In the genomic region with DNA sequence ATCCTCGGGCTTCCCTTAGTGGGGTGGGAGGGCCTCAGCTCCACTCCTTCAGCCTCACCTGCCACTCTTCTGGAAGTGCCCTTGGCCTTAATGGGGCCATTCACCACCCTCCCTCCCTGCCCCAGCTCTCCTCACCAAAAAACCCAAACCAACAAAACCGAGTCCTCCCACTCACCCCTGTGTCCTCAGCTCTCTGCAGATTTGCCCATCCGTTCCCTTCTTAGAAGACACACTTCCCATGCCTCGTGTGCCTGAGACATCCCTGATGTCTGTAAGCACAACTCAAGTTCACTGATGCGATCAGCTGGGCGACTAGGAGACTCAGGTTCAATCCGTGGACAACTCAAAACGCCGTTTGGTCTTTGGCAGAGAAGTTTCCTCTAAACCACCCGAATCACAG, we compare ENCODE assay signal across 29 cellular contexts.
DNase-seq lines count a peak whose midpoint lies in the region; ATAC-seq, FAIRE-seq and TF ChIP-seq lines count a peak whose summit lies in the region.
"Had no signal": no experiment of that assay in that cellular context is flagged by ENCODE, and none has a peak within 500 bp of the region (broad histone marks: within the 10 kb centered on the region; RNA-seq: fewer than 3 reads in every experiment).

No MANE protein-coding gene starts in this region.

- TF ChIP-seq POLR2A in testis (IDR thresholded peaks at IDR 0.05): no peak

- H3K4me1 Mint-ChIP-seq in osteocyte (ENCODE audit: unreplicated experiment): no peaks in the 10 kb centered on the region
- H3K4me1 Mint-ChIP-seq: CD14-positive monocyte; CD8-positive, alpha-beta memory T cell had no signal

- H4K20me1 ChIP-seq in SK-N-SH (ENCODE audit: insufficient read depth): no peaks in the 10 kb centered on the region

- POLR2A ChIA-PET in SK-N-SH (lab: Yijun Ruan, JAX): no interaction called here

- H3K4me3 ChIP-seq in SK-N-SH (ENCODE audit: low read depth in 2 of 2, low read length in 1 of 2) (no peak overlapping the region), bronchial epithelial cell (ENCODE audit: low read depth, low read length) (no peak overlapping the region), testis (no peak overlapping the region)
- H3K4me3 ChIP-seq: GM12878, MG63 had no signal

- H3K4me3 Mint-ChIP-seq in osteocyte (ENCODE audit: unreplicated experiment): no peak overlapping the region
- H3K4me3 Mint-ChIP-seq: CD14-positive monocyte; CD8-positive, alpha-beta memory T cell had no signal

- CTCF ChIA-PET in SK-N-SH (lab: Yijun Ruan, JAX): no interaction called here

- DNase-seq in SK-N-SH (peak; percentile 1), bronchial epithelial cell (ENCODE audit: low read depth) (no peak), osteocyte (ENCODE audit: extremely low spot score, unreplicated experiment) (peak; percentile 59), testis (peak; percentile 5), SIG-M5 treated with dmso at 0.1 percent for 504 hours (lab: John Stamatoyannopoulos, UW; ENCODE audit: unreplicated experiment) (no peak)
- DNase-seq: BE2C; CD8-positive, alpha-beta memory T cell; DMS 273 treated with DMSO at 0.1 percent for 48 hours; DMS79; EL; GDM1; HCEC 1CT; IMR-90; KG1; MG63; NCI-H1105 treated with DMSO at 0.1 percent for 48 hours; NCI-H146; NCI-H1930; NCI-H2107; NCI-H524; NCI-H748 treated with DMSO at 0.1 percent for 48 hours; NK-92 treated with Interleukin-12 subunit alpha and Interleukin-12 subunit beta, amount 100 ng/mL, for 24 hours; PC-3 had no signal

- no peak for TF ChIP-seq RAD21 in SK-N-SH (IDR thresholded peaks at IDR 0.05; ENCODE audit: low read length)

- no peaks in the 10 kb centered on the region for H3K36me3 ChIP-seq in SK-N-SH (replicated peaks in 1 of 2; ENCODE audit: control insufficient read depth in 1 of 2, insufficient read depth in 2 of 2, low read length in 1 of 2)
- H3K36me3 ChIP-seq in bronchial epithelial cell (ENCODE audit: control insufficient read depth, insufficient read depth, low read length): no peaks in the 10 kb centered on the region
- no peaks in the 10 kb centered on the region for H3K36me3 ChIP-seq in testis (ENCODE audit: low read depth, missing control alignments)
- H3K36me3 ChIP-seq: BE2C, MG63 had no signal

- no peak overlapping the region for H2AFZ ChIP-seq in SK-N-SH (ENCODE audit: low read depth)

- H3K79me2 ChIP-seq in SK-N-SH (ENCODE audit: insufficient read depth): no peaks in the 10 kb centered on the region

- no peak overlapping the region for H3K4me2 ChIP-seq in SK-N-SH

- peak; percentile 79 for FAIRE-seq in bronchial epithelial cell (lab: Jason Lieb, UNC)
- FAIRE-seq: GM12878, H1 had no signal

- H3K9me3 ChIP-seq in SK-N-SH (no peaks in the 10 kb centered on the region), testis (no peaks in the 10 kb centered on the region)
- H3K9me3 ChIP-seq: BE2C, MG63 had no signal

- no peak overlapping the region for H3K9ac ChIP-seq in SK-N-SH

- TF ChIP-seq EP300 in SK-N-SH (IDR thresholded peaks at IDR 0.05; ENCODE audit: borderline replicate concordance in 1 of 2, low read depth in 1 of 2, low read length in 1 of 2): no peak

- H3K9me2 ChIP-seq in SK-N-SH: no peaks in the 10 kb centered on the region

- H3K27me3 ChIP-seq in SK-N-SH (ENCODE audit: insufficient read depth) (no peaks in the 10 kb centered on the region), bronchial epithelial cell (ENCODE audit: control insufficient read depth, insufficient read depth, low read length) (no peaks in the 10 kb centered on the region), testis (no peaks in the 10 kb centered on the region)
- H3K27me3 ChIP-seq: BE2C, MG63 had no signal

- H3K9me3 Mint-ChIP-seq in osteocyte (ENCODE audit: unreplicated experiment): peaks cover 50% of the 10 kb centered on the region

- H3K4me1 ChIP-seq in SK-N-SH (ENCODE audit: control insufficient read depth in 1 of 2, insufficient read depth in 2 of 2, low read depth in 1 of 2, low read length in 1 of 2): peaks cover 0 to 5% of the 10 kb centered on the region in 2 experiments; a peak in 1 of 4 replicates
- no peaks in the 10 kb centered on the region for H3K4me1 ChIP-seq in testis
- H3K4me1 ChIP-seq: BE2C had no signal

- WGBS in SK-N-SH (ENCODE audit: low lambda C conversion rate): 9% methylated on average over 10 of the region's 10 CpGs
- WGBS in testis, 2 donors: 78 to 86% methylated on average over 10 of the region's 10 CpGs

- ATAC-seq in SK-N-SH treated with all-trans-retinoic acid at 6 μM for 48 hours: no peak
- ATAC-seq in GM21717 (IDR thresholded peaks at IDR 0.05; ENCODE audit: unreplicated experiment): no peak
- ATAC-seq: GM12878, PC-3 had no signal

- H3K27ac Mint-ChIP-seq in osteocyte (ENCODE audit: unreplicated experiment): no peak overlapping the region
- H3K27ac Mint-ChIP-seq: CD14-positive monocyte had no signal

- no peak overlapping the region for H3K27ac ChIP-seq in SK-N-SH (ENCODE audit: low read depth in 2 of 2, low read length in 1 of 2)
- H3K27ac ChIP-seq in testis: no peak overlapping the region
- H3K27ac ChIP-seq: 22Rv1 had no signal

- no peak for TF ChIP-seq CTCF in SK-N-SH (IDR thresholded peaks at IDR 0.05)
- no peak for TF ChIP-seq CTCF in bronchial epithelial cell (IDR thresholded peaks at IDR 0.05; ENCODE audit: insufficient read depth, low read length, severe bottlenecking)
- no peak for TF ChIP-seq CTCF in osteocyte (IDR thresholded peaks at IDR 0.05)
- TF ChIP-seq CTCF in testis (IDR thresholded peaks at IDR 0.05): no peak

- peaks cover 5% of the 10 kb centered on the region for H3K36me3 Mint-ChIP-seq in osteocyte (ENCODE audit: unreplicated experiment)
- H3K36me3 Mint-ChIP-seq: CD14-positive monocyte had no signal

- no peaks in the 10 kb centered on the region for H3K27me3 Mint-ChIP-seq in osteocyte (ENCODE audit: unreplicated experiment)

- no peaks in the 10 kb centered on the region for H3F3A ChIP-seq in SK-N-SH (replicated peaks; ENCODE audit: insufficient read depth)

- intact Hi-C loops in testis (cut with DNase I; ENCODE audit: low total_unique reads): no loop called here

TF ChIP-seq in SK-N-SH, 30 proteins besides CTCF, POLR2A, EP300 and RAD21 (continues in another document):
- TF ChIP-seq MEF2A (IDR thresholded peaks at IDR 0.05; ENCODE audit: borderline replicate concordance, low read depth) (no peak), RFX5 (IDR thresholded peaks at IDR 0.05; ENCODE audit: low read length) (no peak), JUND (IDR thresholded peaks at IDR 0.05) (no peak), CHD2 (IDR thresholded peaks at IDR 0.05; ENCODE audit: low read length, partially characterized antibody) (no peak), SMC3 (IDR thresholded peaks at IDR 0.05; ENCODE audit: low read depth, low read length) (no peak), EZH2phosphoT487 (IDR thresholded peaks at IDR 0.05; ENCODE audit: borderline replicate concordance, low read depth) (no peak), NFIC (IDR thresholded peaks at IDR 0.05; ENCODE audit: borderline replicate concordance) (no peak)
- TF ChIP-seq, protein P1, sequence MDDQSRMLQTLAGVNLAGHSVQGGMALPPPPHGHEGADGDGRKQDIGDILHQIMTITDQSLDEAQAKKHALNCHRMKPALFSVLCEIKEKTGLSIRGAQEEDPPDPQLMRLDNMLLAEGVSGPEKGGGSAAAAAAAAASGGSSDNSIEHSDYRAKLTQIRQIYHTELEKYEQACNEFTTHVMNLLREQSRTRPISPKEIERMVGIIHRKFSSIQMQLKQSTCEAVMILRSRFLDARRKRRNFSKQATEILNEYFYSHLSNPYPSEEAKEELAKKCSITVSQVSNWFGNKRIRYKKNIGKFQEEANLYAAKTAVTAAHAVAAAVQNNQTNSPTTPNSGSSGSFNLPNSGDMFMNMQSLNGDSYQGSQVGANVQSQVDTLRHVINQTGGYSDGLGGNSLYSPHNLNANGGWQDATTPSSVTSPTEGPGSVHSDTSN (IDR thresholded peaks at IDR 0.05): no peak
- TF ChIP-seq, protein P2, sequence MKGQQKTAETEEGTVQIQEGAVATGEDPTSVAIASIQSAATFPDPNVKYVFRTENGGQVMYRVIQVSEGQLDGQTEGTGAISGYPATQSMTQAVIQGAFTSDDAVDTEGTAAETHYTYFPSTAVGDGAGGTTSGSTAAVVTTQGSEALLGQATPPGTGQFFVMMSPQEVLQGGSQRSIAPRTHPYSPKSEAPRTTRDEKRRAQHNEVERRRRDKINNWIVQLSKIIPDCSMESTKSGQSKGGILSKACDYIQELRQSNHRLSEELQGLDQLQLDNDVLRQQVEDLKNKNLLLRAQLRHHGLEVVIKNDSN (IDR thresholded peaks at IDR 0.05; ENCODE audit: borderline replicate concordance, low read depth): no peak

TF ChIP-seq in SK-N-SH treated with all-trans-retinoic acid at 6 μM for 48 hours, 23 proteins besides CTCF, POLR2A, EP300 and RAD21 (continues in another document):
- TF ChIP-seq, protein P3, sequence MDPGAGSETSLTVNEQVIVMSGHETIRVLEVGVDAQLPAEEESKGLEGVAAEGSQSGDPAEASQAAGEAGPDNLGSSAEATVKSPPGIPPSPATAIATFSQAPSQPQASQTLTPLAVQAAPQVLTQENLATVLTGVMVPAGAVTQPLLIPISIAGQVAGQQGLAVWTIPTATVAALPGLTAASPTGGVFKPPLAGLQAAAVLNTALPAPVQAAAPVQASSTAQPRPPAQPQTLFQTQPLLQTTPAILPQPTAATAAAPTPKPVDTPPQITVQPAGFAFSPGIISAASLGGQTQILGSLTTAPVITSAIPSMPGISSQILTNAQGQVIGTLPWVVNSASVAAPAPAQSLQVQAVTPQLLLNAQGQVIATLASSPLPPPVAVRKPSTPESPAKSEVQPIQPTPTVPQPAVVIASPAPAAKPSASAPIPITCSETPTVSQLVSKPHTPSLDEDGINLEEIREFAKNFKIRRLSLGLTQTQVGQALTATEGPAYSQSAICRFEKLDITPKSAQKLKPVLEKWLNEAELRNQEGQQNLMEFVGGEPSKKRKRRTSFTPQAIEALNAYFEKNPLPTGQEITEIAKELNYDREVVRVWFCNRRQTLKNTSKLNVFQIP (CRISPR knock-in tag; IDR thresholded peaks at IDR 0.05; ENCODE audit: borderline replicate concordance, low read depth): no peak
- TF ChIP-seq TOX (CRISPR knock-in tag; IDR thresholded peaks at IDR 0.05; ENCODE audit: borderline replicate concordance) (no peak), PPARA (CRISPR knock-in tag; IDR thresholded peaks at IDR 0.05; ENCODE audit: borderline replicate concordance) (no peak), ARNTL (CRISPR knock-in tag; IDR thresholded peaks at IDR 0.05; ENCODE audit: borderline replicate concordance, low read depth) (no peak)

Comparison
In these comparisons a context has a peak if more than half of its experiments do, and no peak if none do; other contexts are left out.
1. DNase-seq: peak in SK-N-SH (single experiment), osteocyte (single experiment) and testis (single experiment); none in bronchial epithelial cell (single experiment) and SIG-M5 treated with dmso at 0.1 percent for 504 hours (single experiment).